In genomic region chrX:155441097-155441496, GRCh38 we compare ENCODE assay signal across 43 cellular contexts. TPM values are rescaled to one million over a fixed set of nuclear protein-coding genes. Genes with fewer than 3 reads are reported as not detected.
"Had no signal": no experiment of that assay in that cellular context is flagged by ENCODE, and none has a peak within 500 bp of the region (broad histone marks: within the 10 kb centered on the region; RNA-seq: fewer than 3 reads in every experiment).

No MANE protein-coding gene starts in this region.

- H3K4me1 ChIP-seq: adrenal gland, ascending aorta, body of pancreas, breast epithelium, colonic mucosa had no signal

- H3K27me3 Mint-ChIP-seq: activated naive CD4-positive, alpha-beta T cell treated with anti-CD3 and anti-CD28 coated beads, Interleukin-2, amount 10 ng/mL, durations not matched to agents 7 days and 5 days; activated naive CD4-positive, alpha-beta T cell treated with anti-CD3 and anti-CD28 coated beads, Interleukin-2, amount 50 U/mL, for 24 hours; activated naive CD8-positive, alpha-beta T cell; activated naive CD8-positive, alpha-beta T cell treated with anti-CD3 and anti-CD28 coated beads for 36 hours; activated naive CD8-positive, alpha-beta T cell treated with anti-CD3 and anti-CD28 coated beads, Interleukin-2, amount 10 ng/mL, durations not matched to agents 7 days and 5 days; activated naive CD8-positive, alpha-beta T cell treated with anti-CD3 and anti-CD28 coated beads, Interleukin-2, amount 50 U/mL, for 24 hours; activated T-cell treated with anti-CD3 and anti-CD28 coated beads, Interleukin-2, amount 50 U/mL, for 24 hours; brain; central memory CD8-positive, alpha-beta T cell had no signal

- H3K9me3 Mint-ChIP-seq: activated naive CD8-positive, alpha-beta T cell treated with anti-CD3 and anti-CD28 coated beads, Interleukin-2, amount 10 ng/mL, durations not matched to agents 7 days and 5 days; activated T-cell treated with anti-CD3 and anti-CD28 coated beads, Interleukin-2, amount 50 U/mL, for 4 hours; central memory CD8-positive, alpha-beta T cell had no signal

- H3K27me3 ChIP-seq: adrenal gland, ascending aorta, body of pancreas, brain microvascular endothelial cell, breast epithelium, cardiac muscle cell, colonic mucosa had no signal

- H3K9me3 ChIP-seq: body of pancreas, colonic mucosa had no signal

- DNase-seq: activated effector memory CD4-positive, alpha-beta T cell treated with anti-CD3 and anti-CD28 coated beads, Interleukin-2, amount 50 U/mL, for 16 hours; activated effector memory CD4-positive, alpha-beta T cell treated with Interleukin-2 at 50 U/mL for 16 hours; activated gamma-delta T cell; activated gamma-delta T cell treated with Interleukin-2 at 50 U/mL for 16 hours; activated naive CD4-positive, alpha-beta T cell; activated naive CD4-positive, alpha-beta T cell treated with anti-CD3 and anti-CD28 coated beads for 36 hours; activated naive CD4-positive, alpha-beta T cell treated with anti-CD3 and anti-CD28 coated beads, Interleukin-2, amount 10 ng/mL, durations not matched to agents 7 days and 5 days; activated naive CD4-positive, alpha-beta T cell treated with anti-CD3 and anti-CD28 coated beads, Interleukin-2, amount 50 U/mL, for 16 hours; activated naive CD4-positive, alpha-beta T cell treated with Interleukin-2 at 50 U/mL for 16 hours; activated naive CD8-positive, alpha-beta T cell treated with anti-CD3 and anti-CD28 coated beads for 36 hours; activated naive CD8-positive, alpha-beta T cell treated with anti-CD3 and anti-CD28 coated beads, Interleukin-2, amount 10 ng/mL, durations not matched to agents 7 days and 5 days; activated naive CD8-positive, alpha-beta T cell treated with anti-CD3 and anti-CD28 coated beads, Interleukin-2, amount 50 U/mL, for 24 hours; activated T-cell treated with anti-CD3 and anti-CD28 coated beads, Interleukin-2, amount 50 U/mL, for 24 hours; activated T-cell treated with anti-CD3 and anti-CD28 coated beads, Interleukin-2, amount 50 U/mL, for 4 hours; activated T-cell treated with anti-CD3 and anti-CD28 coated beads, Interleukin-2, amount 50 U/mL, for 48 hours; activated T-cell treated with anti-CD3 and anti-CD28 coated beads, Interleukin-2, amount 50 U/mL, for 72 hours; adrenal gland; amygdala; anterior cingulate cortex; aorta; body of pancreas; brain microvascular endothelial cell; caudate nucleus; central memory CD4-positive, alpha-beta T cell; cerebellar nuclear complex; colonic mucosa had no signal

- H3K4me3 ChIP-seq: adrenal gland, ascending aorta, body of pancreas, breast epithelium, cardiac muscle cell, colonic mucosa had no signal

- H3K4me3 Mint-ChIP-seq: activated naive CD4-positive, alpha-beta T cell treated with anti-CD3 and anti-CD28 coated beads for 36 hours; activated naive CD4-positive, alpha-beta T cell treated with anti-CD3 and anti-CD28 coated beads, Interleukin-2, amount 10 ng/mL, durations not matched to agents 7 days and 5 days; activated naive CD4-positive, alpha-beta T cell treated with anti-CD3 and anti-CD28 coated beads, Interleukin-2, amount 50 U/mL, for 24 hours; activated naive CD8-positive, alpha-beta T cell; activated naive CD8-positive, alpha-beta T cell treated with anti-CD3 and anti-CD28 coated beads for 36 hours; activated naive CD8-positive, alpha-beta T cell treated with anti-CD3 and anti-CD28 coated beads, Interleukin-2, amount 10 ng/mL, durations not matched to agents 7 days and 5 days; activated naive CD8-positive, alpha-beta T cell treated with anti-CD3 and anti-CD28 coated beads, Interleukin-2, amount 50 U/mL, for 24 hours; activated T-cell treated with anti-CD3 and anti-CD28 coated beads, Interleukin-2, amount 50 U/mL, for 24 hours; activated T-cell treated with anti-CD3 and anti-CD28 coated beads, Interleukin-2, amount 50 U/mL, for 4 hours; activated T-cell treated with anti-CD3 and anti-CD28 coated beads, Interleukin-2, amount 50 U/mL, for 72 hours; activated T-helper 1 cell treated with anti-CD3 and anti-CD28 coated beads, Interleukin-12 subunit alpha, Interleukin-12 subunit beta, Interleukin-2, Interleukin-4 antibody, amounts not matched to agents 30 ng/mL and 10 ng/mL and 1 ng/mL, durations not matched to agents 14 hours and 24 hours and 36 hours; brain; central memory CD8-positive, alpha-beta T cell had no signal

- H3K36me3 ChIP-seq: adrenal gland, ascending aorta, brain microvascular endothelial cell, breast epithelium, cardiac muscle cell, colonic mucosa had no signal

- H3K27ac Mint-ChIP-seq: activated naive CD4-positive, alpha-beta T cell treated with anti-CD3 and anti-CD28 coated beads for 36 hours; activated naive CD4-positive, alpha-beta T cell treated with anti-CD3 and anti-CD28 coated beads, Interleukin-2, amount 10 ng/mL, durations not matched to agents 7 days and 5 days; activated naive CD4-positive, alpha-beta T cell treated with anti-CD3 and anti-CD28 coated beads, Interleukin-2, amount 50 U/mL, for 24 hours; activated naive CD8-positive, alpha-beta T cell; activated naive CD8-positive, alpha-beta T cell treated with anti-CD3 and anti-CD28 coated beads for 36 hours; activated naive CD8-positive, alpha-beta T cell treated with anti-CD3 and anti-CD28 coated beads, Interleukin-2, amount 10 ng/mL, durations not matched to agents 7 days and 5 days; activated naive CD8-positive, alpha-beta T cell treated with anti-CD3 and anti-CD28 coated beads, Interleukin-2, amount 50 U/mL, for 24 hours; activated T-cell treated with anti-CD3 and anti-CD28 coated beads, Interleukin-2, amount 50 U/mL, for 24 hours; activated T-cell treated with anti-CD3 and anti-CD28 coated beads, Interleukin-2, amount 50 U/mL, for 72 hours; activated T-helper 1 cell treated with anti-CD3 and anti-CD28 coated beads, Interleukin-12 subunit alpha, Interleukin-12 subunit beta, Interleukin-2, Interleukin-4 antibody, amounts not matched to agents 30 ng/mL and 10 ng/mL and 1 ng/mL, durations not matched to agents 14 hours and 24 hours and 36 hours; activated T-helper 2 cell treated with anti-CD3 and anti-CD28 coated beads, Interferon-gamma antibody, Interleukin-2, Interleukin-4, amounts not matched to agents 10 μg/mL and 5 μg/mL and 100 μg/mL, durations not matched to agents 14 hours and 24 hours and 36 hours; brain had no signal

- ATAC-seq: activated naive CD4-positive, alpha-beta T cell treated with anti-CD3 and anti-CD28 coated beads, Interleukin-2, amount 50 U/mL, for 72 hours; activated naive CD8-positive, alpha-beta T cell treated with anti-CD3 and anti-CD28 coated beads, Interleukin-2, amount 50 U/mL, for 24 hours; activated T-cell treated with anti-CD3 and anti-CD28 coated beads, Interleukin-2, amount 50 U/mL, for 4 hours; activated T-cell treated with anti-CD3 and anti-CD28 coated beads, Interleukin-2, amount 50 U/mL, for 72 hours; body of pancreas had no signal

- H3K4me1 Mint-ChIP-seq: activated naive CD4-positive, alpha-beta T cell treated with anti-CD3 and anti-CD28 coated beads, Interleukin-2, amount 10 ng/mL, durations not matched to agents 7 days and 5 days; activated naive CD8-positive, alpha-beta T cell treated with anti-CD3 and anti-CD28 coated beads for 36 hours; activated naive CD8-positive, alpha-beta T cell treated with anti-CD3 and anti-CD28 coated beads, Interleukin-2, amount 10 ng/mL, durations not matched to agents 7 days and 5 days; activated naive CD8-positive, alpha-beta T cell treated with anti-CD3 and anti-CD28 coated beads, Interleukin-2, amount 50 U/mL, for 24 hours; brain had no signal

- FAIRE-seq: astrocyte, bronchial epithelial cell, colon had no signal

- H3K27ac ChIP-seq: adrenal gland, ascending aorta, body of pancreas, brain microvascular endothelial cell, breast epithelium, cardiac muscle cell, colonic mucosa had no signal

RNA-seq across cellular contexts. Expression of gene F8A3, which starts 17.3 kb away (rescaled TPM):
- total RNA-seq: ascending aorta, astrocyte, cardiac muscle cell had no signal

RNA-seq across cellular contexts. Expression of gene F8A2, which starts 59.2 kb away (rescaled TPM):
- total RNA-seq: activated naive CD4-positive, alpha-beta T cell treated with anti-CD3 and anti-CD28 coated beads for 36 hours; activated naive CD4-positive, alpha-beta T cell treated with anti-CD3 and anti-CD28 coated beads, Interleukin-2, amount 50 U/mL, for 72 hours; activated naive CD8-positive, alpha-beta T cell treated with anti-CD3 and anti-CD28 coated beads for 36 hours; activated naive CD8-positive, alpha-beta T cell treated with anti-CD3 and anti-CD28 coated beads, Interleukin-2, amount 10 ng/mL, durations not matched to agents 7 days and 5 days; activated T-cell treated with anti-CD3 and anti-CD28 coated beads, Interleukin-2, amount 50 U/mL, for 4 hours; activated T-cell treated with anti-CD3 and anti-CD28 coated beads, Interleukin-2, amount 50 U/mL, for 72 hours; activated T-helper 1 cell treated with anti-CD3 and anti-CD28 coated beads, Interleukin-12 subunit alpha, Interleukin-12 subunit beta, Interleukin-2, Interleukin-4 antibody, amounts not matched to agents 30 ng/mL and 10 ng/mL and 1 ng/mL, durations not matched to agents 14 hours and 24 hours and 36 hours; activated T-helper 2 cell treated with anti-CD3 and anti-CD28 coated beads, Interferon-gamma antibody, Interleukin-2, Interleukin-4, amounts not matched to agents 10 μg/mL and 5 μg/mL and 100 μg/mL, durations not matched to agents 14 hours and 24 hours and 36 hours; aorta; ascending aorta; astrocyte; cardiac muscle cell; cardiac septum; cerebellum; chondrocyte had no signal
- polyA plus RNA-seq: adipose tissue, adrenal gland, aorta, cardiac muscle cell had no signal
